Comparison of ENCODE assay signal across 10 cellular contexts in the genomic region with DNA sequence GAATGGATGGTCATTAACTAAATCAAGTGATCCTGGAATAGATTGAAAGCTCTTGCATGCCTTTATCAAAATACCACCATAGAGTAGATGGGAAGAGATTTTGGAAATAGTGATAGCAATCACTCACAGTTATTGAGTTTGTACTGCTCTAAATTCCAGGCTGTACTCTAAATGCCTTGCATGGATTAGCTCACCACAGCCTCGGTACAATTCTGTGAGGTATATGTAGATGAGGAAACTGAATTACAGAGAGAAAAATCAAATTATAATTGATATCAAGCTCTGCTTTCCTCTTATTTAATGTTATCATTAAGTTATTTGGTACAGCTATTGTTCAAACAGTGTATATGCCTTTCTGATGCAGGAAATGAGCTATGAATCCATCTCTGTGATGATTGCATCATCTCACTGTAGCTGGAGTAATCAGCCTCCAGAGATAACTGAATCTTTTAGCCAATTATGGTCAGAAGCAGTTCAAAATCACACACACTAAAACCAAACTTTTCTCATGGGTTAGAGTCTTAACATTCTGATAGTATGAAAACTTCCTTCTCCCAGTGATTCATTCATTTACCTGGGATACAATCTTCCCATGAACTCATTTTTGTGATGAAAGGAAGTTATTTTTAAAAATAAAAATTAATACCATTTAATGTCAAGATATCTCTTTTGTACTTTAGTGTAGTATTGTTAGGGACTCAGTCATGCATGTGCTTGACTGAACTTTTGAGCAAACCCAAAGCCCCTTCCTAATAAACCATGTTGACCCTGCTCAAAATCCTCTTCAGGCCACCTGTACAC. TPM values are rescaled to one million over a fixed set of nuclear protein-coding genes. Genes with fewer than 3 reads are reported as not detected.
DNase-seq lines count a peak whose midpoint lies in the region; ATAC-seq and TF ChIP-seq lines count a peak whose summit lies in the region.
"Had no signal": no experiment of that assay in that cellular context is flagged by ENCODE, and none has a peak within 500 bp of the region (broad histone marks: within the 10 kb centered on the region; RNA-seq: fewer than 3 reads in every experiment).

No MANE protein-coding gene starts in this region.

- H3K79me2 ChIP-seq in SK-N-SH (ENCODE audit: insufficient read depth), result no peaks in the 10 kb centered on the region

- no peak overlapping the region for H3K4me3 ChIP-seq in HEK293 (ENCODE audit: low read depth, low read length)
- no peak overlapping the region for H3K4me3 ChIP-seq in SK-N-SH (ENCODE audit: low read depth in 2 of 2, low read length in 1 of 2)
- H3K4me3 ChIP-seq: SJCRH30 had no signal

- no peak for TF ChIP-seq EP300 in SK-N-SH (IDR thresholded peaks at IDR 0.05; ENCODE audit: borderline replicate concordance in 1 of 2, low read depth in 1 of 2, low read length in 1 of 2)

- H3K9me3 ChIP-seq in HEK293 (ENCODE audit: control insufficient read depth, insufficient read depth, low read depth, low read length), result no peaks in the 10 kb centered on the region
- no peaks in the 10 kb centered on the region for H3K9me3 ChIP-seq in SK-N-SH
- H3K9me3 ChIP-seq: SJCRH30 had no signal

- no peak for ATAC-seq in WTC11
- ATAC-seq in HG03432 (IDR thresholded peaks at IDR 0.05; ENCODE audit: unreplicated experiment), result no peak
- ATAC-seq in GM19395 (IDR thresholded peaks at IDR 0.05; ENCODE audit: unreplicated experiment), result no peak

- H3K9me3 Mint-ChIP-seq in WTC11, result no peaks in the 10 kb centered on the region
- H3K9me3 Mint-ChIP-seq: activated CD4-positive, alpha-beta memory T cell treated with anti-CD3 and anti-CD28 coated beads, Interleukin-2, amount 10 ng/mL, durations not matched to agents 7 days and 5 days had no signal

- H3K36me3 ChIP-seq in HEK293 (ENCODE audit: control insufficient read depth in 2 of 2, insufficient read depth in 1 of 2, low read length in 2 of 2) (peaks cover 0 to 4% of the 10 kb centered on the region in 2 experiments; a peak in 1 of 3 replicates), SK-N-SH (replicated peaks in 1 of 2; ENCODE audit: control insufficient read depth in 1 of 2, insufficient read depth in 2 of 2, low read length in 1 of 2) (no peaks in the 10 kb centered on the region)

- no peak overlapping the region; the same call in 1 of the 2 replicates for H2AFZ ChIP-seq in SK-N-SH (ENCODE audit: low read depth)

- H3K9ac ChIP-seq in SK-N-SH, result no peak overlapping the region

- H3K27me3 ChIP-seq in SK-N-SH (ENCODE audit: insufficient read depth), result no peaks in the 10 kb centered on the region; the same call in 1 of the 2 replicates
- H3K27me3 ChIP-seq: SJCRH30 had no signal

- POLR2A ChIA-PET in HEK293 (lab: Yijun Ruan, JAX), result interaction anchor here (0.6 to 1.0 kb wide), 3 partner anchors 10 to 53 kb away, joined by 3 to 4 read pairs (median 4); no protein-coding TSS in a partner anchor
- POLR2A ChIA-PET in WTC11 (lab: Charles Lee), result no interaction called here
- POLR2A ChIA-PET in SK-N-SH (lab: Yijun Ruan, JAX), result no interaction called here

- no peak overlapping the region for H3K4me3 Mint-ChIP-seq in WTC11
- H3K4me3 Mint-ChIP-seq: activated CD4-positive, alpha-beta memory T cell treated with anti-CD3 and anti-CD28 coated beads, Interleukin-2, amount 10 ng/mL, durations not matched to agents 7 days and 5 days had no signal

- CTCF ChIA-PET in HEK293 (lab: Yijun Ruan, JAX), result interaction anchor here (1.8 kb wide), 1 partner anchor 100 kb away, joined by 9 read pairs; no protein-coding TSS in a partner anchor
- CTCF ChIA-PET in WTC11 (lab: Charles Lee), result no interaction called here
- CTCF ChIA-PET in SK-N-SH (lab: Yijun Ruan, JAX), result no interaction called here

- H3F3A ChIP-seq in SK-N-SH (replicated peaks; ENCODE audit: insufficient read depth), result no peaks in the 10 kb centered on the region

- no peaks in the 10 kb centered on the region for H3K9me2 ChIP-seq in SK-N-SH

- no peaks in the 10 kb centered on the region for H3K27me3 Mint-ChIP-seq in WTC11 (ENCODE audit: low read depth)

- H3K4me2 ChIP-seq in SK-N-SH, result no peak overlapping the region

- TF ChIP-seq RAD21 in SK-N-SH (IDR thresholded peaks at IDR 0.05; ENCODE audit: low read length), result no peak

- 3% methylated on average over 1 of the region's 1 CpG for WGBS in SK-N-SH (ENCODE audit: low lambda C conversion rate)

- no peaks in the 10 kb centered on the region for H4K20me1 ChIP-seq in SK-N-SH (ENCODE audit: insufficient read depth)

- H3K4me1 Mint-ChIP-seq in WTC11, result peaks cover 21% of the 10 kb centered on the region

- H3K36me3 Mint-ChIP-seq in WTC11, result no peaks in the 10 kb centered on the region

- DNase-seq in AG09319 (ENCODE audit: extremely low read depth, low read depth) (peak; percentile 29), WTC11 (ENCODE audit: low spot score) (no peak), kidney tubule cell (ENCODE audit: low spot score) (peak; percentile 39), ureter (ENCODE audit: low spot score) (no peak), SK-N-SH (no peak)
- DNase-seq: activated CD4-positive, alpha-beta memory T cell treated with anti-CD3 and anti-CD28 coated beads, Interleukin-2, amount 10 ng/mL, durations not matched to agents 7 days and 5 days; SJCRH30 had no signal

- H3K27ac ChIP-seq in HEK293 (ENCODE audit: extremely low read depth, low read depth, low read length) (peak overlapping the region; percentile 20; the same call in 1 of the 2 replicates), SK-N-SH (ENCODE audit: low read depth in 2 of 2, low read length in 1 of 2) (no peak overlapping the region)
- H3K27ac ChIP-seq: SJCRH30 had no signal

- TF ChIP-seq CTCF in AG09319 (IDR thresholded peaks at IDR 0.05; ENCODE audit: low read depth, low read length), result no peak
- TF ChIP-seq CTCF in HEK293 (tag by site-specific recombination; IDR thresholded peaks at IDR 0.05), result no peak
- TF ChIP-seq CTCF in WTC11 (IDR thresholded peaks at IDR 0.05), result no peak
- TF ChIP-seq CTCF in SK-N-SH (IDR thresholded peaks at IDR 0.05), result no peak

- H3K4me1 ChIP-seq in HEK293 (ENCODE audit: control insufficient read depth, insufficient read depth, low read length) (peaks cover 21% of the 10 kb centered on the region), SK-N-SH (ENCODE audit: control insufficient read depth in 1 of 2, insufficient read depth in 2 of 2, low read depth in 1 of 2, low read length in 1 of 2) (peaks cover 0 to 7% of the 10 kb centered on the region in 2 experiments; a peak in 1 of 4 replicates)
- H3K4me1 ChIP-seq: SJCRH30 had no signal

- no peak overlapping the region for H3K27ac Mint-ChIP-seq in WTC11
- H3K27ac Mint-ChIP-seq: activated CD4-positive, alpha-beta memory T cell treated with anti-CD3 and anti-CD28 coated beads, Interleukin-2, amount 10 ng/mL, durations not matched to agents 7 days and 5 days had no signal

TF ChIP-seq in HEK293, 187 proteins besides CTCF, POLR2A, EP300 and RAD21 (continues in another document):
- TF ChIP-seq ZNF629 (tag by site-specific recombination; IDR thresholded peaks at IDR 0.05) (0 out of 2 replicates have a peak, but pooled peaks have one; percentile 48), FEZF1 (tag by site-specific recombination; IDR thresholded peaks at IDR 0.05) (peak; percentile 34; the same call in 1 of the 2 replicates), ZNF366 (tag by site-specific recombination; conservative IDR thresholded peaks at IDR 0.05) (peak; percentile 27; the same call in 1 of the 2 replicates)

TF ChIP-seq in WTC11, 78 proteins besides CTCF, POLR2A, EP300 and RAD21:
- TF ChIP-seq GRHL2 (CRISPR knock-in tag; IDR thresholded peaks at IDR 0.05; ENCODE audit: insufficient replicate concordance, severe bottlenecking), result no peak
- TF ChIP-seq GABPB1 (CRISPR knock-in tag; IDR thresholded peaks at IDR 0.05), result peak; percentile 85

TF ChIP-seq in SK-N-SH, 30 proteins besides CTCF, POLR2A, EP300 and RAD21:
- no peak for TF ChIP-seq JUND (IDR thresholded peaks at IDR 0.05)
- TF ChIP-seq SIN3A (IDR thresholded peaks at IDR 0.05; ENCODE audit: borderline replicate concordance, low read depth, low read length), result no peak
- no peak for TF ChIP-seq TCF12 (IDR thresholded peaks at IDR 0.05)
- no peak for TF ChIP-seq GATA2 (CRISPR knock-in tag; IDR thresholded peaks at IDR 0.05)
TF ChIP-seq in SK-N-SH: peak in this region for 0.

RNA-seq across cellular contexts. Expression of gene RNF217, which starts 52.1 kb away (rescaled TPM):
- total RNA-seq in WTC11 (2021), result 7.4 to 12.2 TPM (median 11.0 TPM) in 3 replicates
- total RNA-seq in ureter, result 26.5 TPM
- 0.28 and 0.32 TPM in 2 replicates for polyA plus RNA-seq in SK-N-SH (2012; rRNA removed)
- 0.24 and 0.32 TPM in 2 replicates for polyA plus RNA-seq in SK-N-SH (2012; cell fraction: cytosol; rRNA removed)
- 0.97 and 2.0 TPM in 2 replicates for polyA plus RNA-seq in SK-N-SH (2012; cell fraction: nucleus; rRNA removed)

Comparison
In these comparisons a context has a peak if more than half of its experiments do, and no peak if none do; other contexts are left out.
1. DNase-seq: peak in AG09319 (single experiment) and kidney tubule cell (single experiment); none in WTC11 (single experiment), ureter (single experiment) and SK-N-SH (single experiment).